2 cellular contexts compared by ENCODE assay signal in the genomic region with DNA sequence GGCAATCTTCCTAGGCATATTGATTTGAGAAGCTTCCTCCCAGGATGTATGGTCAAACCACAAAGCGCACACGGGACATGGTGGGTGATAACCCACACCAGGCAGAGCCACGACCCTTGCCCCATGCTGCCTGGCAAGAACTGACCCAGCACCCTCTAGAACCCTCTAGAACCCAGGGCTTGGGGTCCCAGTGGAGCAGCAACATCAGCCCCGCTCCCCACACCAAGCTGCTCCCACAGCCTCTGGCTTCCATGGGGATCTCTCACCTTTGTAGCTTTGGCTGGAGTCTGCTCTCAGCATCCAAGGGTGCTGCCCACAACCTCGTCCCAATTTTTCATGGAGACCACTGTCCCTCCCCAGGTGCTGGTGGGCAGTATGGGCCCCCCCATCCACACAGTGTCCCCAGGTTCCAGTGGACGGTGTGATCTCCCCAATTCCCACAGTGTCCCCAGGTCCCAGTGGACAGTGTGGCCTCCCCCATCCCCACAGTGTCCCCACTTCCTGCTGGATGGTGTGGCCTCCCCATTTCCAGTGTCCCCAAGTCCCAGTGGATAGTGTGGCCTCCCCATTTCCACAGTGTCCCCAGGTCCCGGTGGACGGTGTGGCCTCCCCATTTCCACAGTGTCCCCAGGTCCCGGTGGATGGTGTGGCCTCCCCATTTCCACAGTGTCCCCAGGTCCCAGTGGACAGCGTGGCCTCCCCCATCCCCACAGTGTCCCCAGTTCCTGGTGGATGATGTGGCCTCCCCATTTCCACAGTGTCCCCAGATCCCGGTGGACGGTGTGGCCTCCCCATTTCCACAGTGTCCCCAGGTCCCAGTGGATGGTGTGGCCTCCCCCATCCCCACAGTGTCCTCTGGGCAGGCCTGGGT.
TF ChIP-seq lines count a peak whose summit lies in the region.

No MANE protein-coding gene starts in this region.

TF ChIP-seq in IMR-90, 13 proteins besides CTCF, POLR2A, EP300 and RAD21:
- TF ChIP-seq BHLHE40 (IDR thresholded peaks at IDR 0.05; ENCODE audit: low read depth, low read length), result no peak
- no peak for TF ChIP-seq FOS (IDR thresholded peaks at IDR 0.05; ENCODE audit: low read depth, low read length)
- TF ChIP-seq MXI1 (IDR thresholded peaks at IDR 0.05; ENCODE audit: borderline replicate concordance, low read depth, low read length), result no peak
- TF ChIP-seq MAFK (IDR thresholded peaks at IDR 0.05; ENCODE audit: low read depth, low read length), result no peak
- no peak for TF ChIP-seq CEBPB (IDR thresholded peaks at IDR 0.05; ENCODE audit: low read depth, low read length)
- no peak for TF ChIP-seq SMC3 (IDR thresholded peaks at IDR 0.05; ENCODE audit: low read depth, low read length)
- no peak for TF ChIP-seq RCOR1 (IDR thresholded peaks at IDR 0.05; ENCODE audit: insufficient replicate concordance, low read length)
- TF ChIP-seq, protein P1, sequence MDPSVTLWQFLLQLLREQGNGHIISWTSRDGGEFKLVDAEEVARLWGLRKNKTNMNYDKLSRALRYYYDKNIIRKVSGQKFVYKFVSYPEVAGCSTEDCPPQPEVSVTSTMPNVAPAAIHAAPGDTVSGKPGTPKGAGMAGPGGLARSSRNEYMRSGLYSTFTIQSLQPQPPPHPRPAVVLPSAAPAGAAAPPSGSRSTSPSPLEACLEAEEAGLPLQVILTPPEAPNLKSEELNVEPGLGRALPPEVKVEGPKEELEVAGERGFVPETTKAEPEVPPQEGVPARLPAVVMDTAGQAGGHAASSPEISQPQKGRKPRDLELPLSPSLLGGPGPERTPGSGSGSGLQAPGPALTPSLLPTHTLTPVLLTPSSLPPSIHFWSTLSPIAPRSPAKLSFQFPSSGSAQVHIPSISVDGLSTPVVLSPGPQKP (IDR thresholded peaks at IDR 0.05; ENCODE audit: borderline replicate concordance, low read depth, low read length), result no peak
- no peak for TF ChIP-seq NFE2L2 (IDR thresholded peaks at IDR 0.05; ENCODE audit: low read depth, low read length)
- TF ChIP-seq, protein P2, sequence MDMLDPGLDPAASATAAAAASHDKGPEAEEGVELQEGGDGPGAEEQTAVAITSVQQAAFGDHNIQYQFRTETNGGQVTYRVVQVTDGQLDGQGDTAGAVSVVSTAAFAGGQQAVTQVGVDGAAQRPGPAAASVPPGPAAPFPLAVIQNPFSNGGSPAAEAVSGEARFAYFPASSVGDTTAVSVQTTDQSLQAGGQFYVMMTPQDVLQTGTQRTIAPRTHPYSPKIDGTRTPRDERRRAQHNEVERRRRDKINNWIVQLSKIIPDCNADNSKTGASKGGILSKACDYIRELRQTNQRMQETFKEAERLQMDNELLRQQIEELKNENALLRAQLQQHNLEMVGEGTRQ (IDR thresholded peaks at IDR 0.05; ENCODE audit: low read depth, low read length), result no peak
- TF ChIP-seq MAZ (IDR thresholded peaks at IDR 0.05; ENCODE audit: borderline replicate concordance, low read depth, low read length), result no peak
- TF ChIP-seq CHD1 (IDR thresholded peaks at IDR 0.05; ENCODE audit: low read depth, low read length), result no peak
- no peak for TF ChIP-seq RFX5 (IDR thresholded peaks at IDR 0.05; ENCODE audit: low read depth, low read length)

TF ChIP-seq in K562, 482 proteins besides CTCF, POLR2A, EP300 and RAD21:
- TF ChIP-seq TCF3 (CRISPR knock-in tag; IDR thresholded peaks at IDR 0.05) (peak; percentile 42), CBFA2T3 (IDR thresholded peaks at IDR 0.05) (peak; percentile 11; the same call in 1 of the 2 replicates), FOSL1 (tag; conservative IDR thresholded peaks at IDR 0.05) (no peak), ETV1 (tag; conservative IDR thresholded peaks at IDR 0.05; ENCODE audit: low read depth) (no peak), ESRRA (IDR thresholded peaks at IDR 0.05; ENCODE audit: borderline replicate concordance, low read depth) (no peak), SMARCC2 (IDR thresholded peaks at IDR 0.05; ENCODE audit: low read depth) (no peak), ZFP30 (CRISPR knock-in tag; IDR thresholded peaks at IDR 0.05; ENCODE audit: borderline replicate concordance) (no peak), ZC3H11A (IDR thresholded peaks at IDR 0.05; ENCODE audit: low read depth, low read length) (no peak), BCL6 (CRISPR knock-in tag; IDR thresholded peaks at IDR 0.05) (no peak), MTA3 (IDR thresholded peaks at IDR 0.05; ENCODE audit: borderline replicate concordance) (no peak), TGIF2 (CRISPR knock-in tag; IDR thresholded peaks at IDR 0.05) (no peak)
- TF ChIP-seq, protein P3, sequence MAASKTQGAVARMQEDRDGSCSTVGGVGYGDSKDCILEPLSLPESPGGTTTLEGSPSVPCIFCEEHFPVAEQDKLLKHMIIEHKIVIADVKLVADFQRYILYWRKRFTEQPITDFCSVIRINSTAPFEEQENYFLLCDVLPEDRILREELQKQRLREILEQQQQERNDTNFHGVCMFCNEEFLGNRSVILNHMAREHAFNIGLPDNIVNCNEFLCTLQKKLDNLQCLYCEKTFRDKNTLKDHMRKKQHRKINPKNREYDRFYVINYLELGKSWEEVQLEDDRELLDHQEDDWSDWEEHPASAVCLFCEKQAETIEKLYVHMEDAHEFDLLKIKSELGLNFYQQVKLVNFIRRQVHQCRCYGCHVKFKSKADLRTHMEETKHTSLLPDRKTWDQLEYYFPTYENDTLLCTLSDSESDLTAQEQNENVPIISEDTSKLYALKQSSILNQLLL (CRISPR knock-in tag; IDR thresholded peaks at IDR 0.05; ENCODE audit: borderline replicate concordance), result no peak
